Comparison of ENCODE assay signal across 8 cellular contexts in genomic region chr3:23811117-23811487, GRCh38. TPM values are rescaled to one million over a fixed set of nuclear protein-coding genes. Genes with fewer than 3 reads are reported as not detected.
DNase-seq lines count a peak whose midpoint lies in the region; ATAC-seq and TF ChIP-seq lines count a peak whose summit lies in the region.

No MANE protein-coding gene starts in this region.

- peak overlapping the region; percentile 83 to 96 (median 95) for H3K27ac Mint-ChIP-seq in IgD-negative memory B cell

- H3K27me3 ChIP-seq in liver (ENCODE audit: control insufficient read depth in 4 of 4, insufficient read depth in 4 of 4, low read length in 3 of 4) (no peaks in the 10 kb centered on the region), tibial nerve (no peaks in the 10 kb centered on the region)

- no peak for ATAC-seq in HG02970 (IDR thresholded peaks at IDR 0.05; ENCODE audit: low FRiP score, unreplicated experiment)

- no peak for TF ChIP-seq POLR2A in tibial nerve (IDR thresholded peaks at IDR 0.05)

- no peaks in the 10 kb centered on the region for H3K36me3 Mint-ChIP-seq in IgD-negative memory B cell

- H3K27me3 Mint-ChIP-seq in IgD-negative memory B cell: no peaks in the 10 kb centered on the region

- H3K9me3 ChIP-seq in liver (ENCODE audit: control insufficient read depth in 4 of 4, low read length in 3 of 4) (no peaks in the 10 kb centered on the region), tibial nerve (no peaks in the 10 kb centered on the region)

- H3K9ac ChIP-seq in liver (ENCODE audit: low read depth in 1 of 2, low read length in 2 of 2): peak overlapping the region; percentile 30 to 58

- no peak for TF ChIP-seq EP300 in tibial nerve (IDR thresholded peaks at IDR 0.05)

- in situ Hi-C loops in astrocyte of the spinal cord (cut with HindIII; ENCODE audit: low sequenced_read_pairs): no loop called here

- DNase-seq in ELF-1 (ENCODE audit: low read depth, low spot score): peak; percentile 32
- no peak for DNase-seq in astrocyte of the spinal cord (ENCODE audit: low read depth, low spot score)
- DNase-seq in tibial nerve (ENCODE audit: low spot score in 2 of 2): no peak
- no peak for DNase-seq in stimulated activated CD4-positive, alpha-beta T cell treated with anti-CD3 and anti-CD28 coated beads, Interleukin-4, amount 100 ng/mL, for 24 hours
- DNase-seq in SKM-1 treated with dmso at 0.1 percent for 144 hours (lab: John Stamatoyannopoulos, UW; ENCODE audit: unreplicated experiment): no peak

- peaks cover 7 to 20% (median 14%) of the 10 kb centered on the region in 4 donors for H3K4me1 ChIP-seq in liver (ENCODE audit: control insufficient read depth in 4 of 4, insufficient read depth in 4 of 4, low read length in 3 of 4)
- peaks cover 0 to 62% (median 17%) of the 10 kb centered on the region in 4 donors for H3K4me1 ChIP-seq in tibial nerve

- no peak for TF ChIP-seq RAD21 in liver (IDR thresholded peaks at IDR 0.05)

- H3K27ac ChIP-seq in liver (ENCODE audit: low read depth in 1 of 2, low read length in 2 of 2) (peak overlapping the region; percentile 58 to 71), tibial nerve (peak overlapping the region; percentile 80 to 94 (median 86))

- peaks cover 0 to 4% (median 2%) of the 10 kb centered on the region in 4 donors for H3K36me3 ChIP-seq in liver (ENCODE audit: control insufficient read depth in 4 of 4, insufficient read depth in 3 of 4, low read depth in 1 of 4, low read length in 3 of 4)
- no peaks in the 10 kb centered on the region for H3K36me3 ChIP-seq in tibial nerve

- WGBS in liver: 27% methylated on average over 11 of the region's 11 CpGs
- WGBS in tibial nerve, 2 donors: 43 to 58% methylated on average over 11 of the region's 11 CpGs

- peaks cover 51 to 58% (median 54%) of the 10 kb centered on the region in 3 donors for H3K4me1 Mint-ChIP-seq in IgD-negative memory B cell

- H3K4me3 Mint-ChIP-seq in IgD-negative memory B cell: peak overlapping the region; percentile 92 to 98 (median 96)

- TF ChIP-seq CTCF in astrocyte of the spinal cord (IDR thresholded peaks at IDR 0.05; ENCODE audit: low read depth, low read length) (no peak), liver (IDR thresholded peaks at IDR 0.05; ENCODE audit: low read depth, low read length, missing input control) (no peak), tibial nerve (IDR thresholded peaks at IDR 0.05) (no peak)

- H3K9me3 Mint-ChIP-seq in IgD-negative memory B cell: peaks cover 0 to 2% (median 0%) of the 10 kb centered on the region in 3 donors

- H3K4me3 ChIP-seq in astrocyte of the spinal cord (ENCODE audit: low read depth, low read length): peak overlapping the region; percentile 57
- H3K4me3 ChIP-seq in liver (ENCODE audit: low read depth in 1 of 3, low read length in 3 of 3): peak overlapping the region; percentile 53 to 97 (median 68)
- H3K4me3 ChIP-seq in tibial nerve: peak overlapping the region; percentile 58 to 74 (median 68)

TF ChIP-seq in liver, 16 proteins besides CTCF, POLR2A, EP300 and RAD21:
- TF ChIP-seq FOXA1 (IDR thresholded peaks at IDR 0.05): no peak
- TF ChIP-seq, protein P1, sequence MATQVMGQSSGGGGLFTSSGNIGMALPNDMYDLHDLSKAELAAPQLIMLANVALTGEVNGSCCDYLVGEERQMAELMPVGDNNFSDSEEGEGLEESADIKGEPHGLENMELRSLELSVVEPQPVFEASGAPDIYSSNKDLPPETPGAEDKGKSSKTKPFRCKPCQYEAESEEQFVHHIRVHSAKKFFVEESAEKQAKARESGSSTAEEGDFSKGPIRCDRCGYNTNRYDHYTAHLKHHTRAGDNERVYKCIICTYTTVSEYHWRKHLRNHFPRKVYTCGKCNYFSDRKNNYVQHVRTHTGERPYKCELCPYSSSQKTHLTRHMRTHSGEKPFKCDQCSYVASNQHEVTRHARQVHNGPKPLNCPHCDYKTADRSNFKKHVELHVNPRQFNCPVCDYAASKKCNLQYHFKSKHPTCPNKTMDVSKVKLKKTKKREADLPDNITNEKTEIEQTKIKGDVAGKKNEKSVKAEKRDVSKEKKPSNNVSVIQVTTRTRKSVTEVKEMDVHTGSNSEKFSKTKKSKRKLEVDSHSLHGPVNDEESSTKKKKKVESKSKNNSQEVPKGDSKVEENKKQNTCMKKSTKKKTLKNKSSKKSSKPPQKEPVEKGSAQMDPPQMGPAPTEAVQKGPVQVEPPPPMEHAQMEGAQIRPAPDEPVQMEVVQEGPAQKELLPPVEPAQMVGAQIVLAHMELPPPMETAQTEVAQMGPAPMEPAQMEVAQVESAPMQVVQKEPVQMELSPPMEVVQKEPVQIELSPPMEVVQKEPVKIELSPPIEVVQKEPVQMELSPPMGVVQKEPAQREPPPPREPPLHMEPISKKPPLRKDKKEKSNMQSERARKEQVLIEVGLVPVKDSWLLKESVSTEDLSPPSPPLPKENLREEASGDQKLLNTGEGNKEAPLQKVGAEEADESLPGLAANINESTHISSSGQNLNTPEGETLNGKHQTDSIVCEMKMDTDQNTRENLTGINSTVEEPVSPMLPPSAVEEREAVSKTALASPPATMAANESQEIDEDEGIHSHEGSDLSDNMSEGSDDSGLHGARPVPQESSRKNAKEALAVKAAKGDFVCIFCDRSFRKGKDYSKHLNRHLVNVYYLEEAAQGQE (IDR thresholded peaks at IDR 0.05): no peak
- no peak for TF ChIP-seq GABPA (IDR thresholded peaks at IDR 0.05 in 1 of 2, conservative IDR thresholded peaks at IDR 0.05 in 1 of 2)
- no peak for TF ChIP-seq JUND (IDR thresholded peaks at IDR 0.05)
- TF ChIP-seq FOXA2 (IDR thresholded peaks at IDR 0.05): no peak
- no peak for TF ChIP-seq HNF4A (conservative IDR thresholded peaks at IDR 0.05)
- no peak for TF ChIP-seq RXRA (IDR thresholded peaks at IDR 0.05)
- TF ChIP-seq TAF1 (conservative IDR thresholded peaks at IDR 0.05): no peak
- TF ChIP-seq SP1 (IDR thresholded peaks at IDR 0.05): no peak

RNA-seq across cellular contexts. Expression of gene UBE2E1, which starts 5.3 kb away (rescaled TPM):
- 17.0 TPM for polyA plus RNA-seq in IgD-negative memory B cell
- 10 to 100 TPM; 26.6 to 31.8 TPM for total RNA-seq in liver
- 10 to 100 TPM in 1 of 2 donors, 1 to 10 TPM in 1; 6.6 to 24.2 TPM for polyA plus RNA-seq in liver
- 100 to 1,000 TPM in 2 of 4 donors, 10 to 100 TPM in 2; 55.1 to 132 (median 99.5) TPM for total RNA-seq in tibial nerve
